In genomic region chr2:20215183-20216040, GRCh38 we compare ENCODE assay signal across 20 cellular contexts. TPM values are rescaled to one million over a fixed set of nuclear protein-coding genes. Genes with fewer than 3 reads are reported as not detected.
DNase-seq lines count a peak whose midpoint lies in the region; ATAC-seq, FAIRE-seq and TF ChIP-seq lines count a peak whose summit lies in the region.
"Had no signal": no experiment of that assay in that cellular context is flagged by ENCODE, and none has a peak within 500 bp of the region (broad histone marks: within the 10 kb centered on the region; RNA-seq: fewer than 3 reads in every experiment).

No MANE protein-coding gene starts in this region.

- H3K4me1 Mint-ChIP-seq in activated CD4-positive, alpha-beta memory T cell treated with anti-CD3 and anti-CD28 coated beads, Interleukin-2, amount 10 ng/mL, durations not matched to agents 7 days and 5 days: no peaks in the 10 kb centered on the region
- H3K4me1 Mint-ChIP-seq in GM23338: peaks cover 44% of the 10 kb centered on the region
- H3K4me1 Mint-ChIP-seq: activated CD4-positive, alpha-beta T cell treated with anti-CD3 and anti-CD28 coated beads for 36 hours; IgD-negative memory B cell had no signal

- H3K27me3 Mint-ChIP-seq in activated CD4-positive, alpha-beta memory T cell treated with anti-CD3 and anti-CD28 coated beads, Interleukin-2, amount 10 ng/mL, durations not matched to agents 7 days and 5 days: peaks cover 14% of the 10 kb centered on the region
- peaks cover 5% of the 10 kb centered on the region for H3K27me3 Mint-ChIP-seq in GM23338 (ENCODE audit: insufficient read depth, low read depth, poor library complexity)

- H3K9ac ChIP-seq in HepG2 (ENCODE audit: insufficient read depth, low read depth, low read length): peak overlapping the region; percentile 52

- H3K4me3 ChIP-seq in breast epithelium: no peak overlapping the region
- H3K4me3 ChIP-seq in HepG2 (replicated peaks in 1 of 3; ENCODE audit: insufficient read depth in 1 of 3, low read depth in 2 of 3, low read length in 3 of 3): peak overlapping the region in 1 of 3 experiments; percentile 51; a peak in 3 of 6 replicates
- no peak overlapping the region for H3K4me3 ChIP-seq in spleen
- no peak overlapping the region for H3K4me3 ChIP-seq in GM23338
- H3K4me3 ChIP-seq: lung, right atrium auricular region had no signal

- WGBS in HepG2 (ENCODE audit: low lambda C conversion rate): 56% methylated on average over 10 of the region's 13 CpGs
- WGBS in spleen, 5 donors: 83 to 94% (median 85%) methylated on average over 13 of the region's 13 CpGs

- H3K79me2 ChIP-seq in HepG2 (ENCODE audit: insufficient read depth, low read length) (peaks cover 59% of the 10 kb centered on the region), GM23338 (replicated peaks; ENCODE audit: insufficient read depth) (peaks cover 77% of the 10 kb centered on the region)

- H2AFZ ChIP-seq in HepG2 (ENCODE audit: low read length) (no peak overlapping the region), GM23338 (no peak overlapping the region)

- H3K4me2 ChIP-seq in HepG2 (ENCODE audit: low read depth, low read length) (peak overlapping the region; percentile 74), GM23338 (no peak overlapping the region)

- no peak overlapping the region for H3K4me3 Mint-ChIP-seq in activated CD4-positive, alpha-beta memory T cell treated with anti-CD3 and anti-CD28 coated beads, Interleukin-2, amount 10 ng/mL, durations not matched to agents 7 days and 5 days
- H3K4me3 Mint-ChIP-seq in GM23338: no peak overlapping the region
- H3K4me3 Mint-ChIP-seq: activated CD4-positive, alpha-beta T cell treated with anti-CD3 and anti-CD28 coated beads for 36 hours; IgD-negative memory B cell had no signal

- no peaks in the 10 kb centered on the region for H3K27me3 ChIP-seq in breast epithelium
- H3K27me3 ChIP-seq in HepG2 (ENCODE audit: control insufficient read depth in 1 of 2, insufficient read depth in 2 of 2, low read length in 2 of 2): no peaks in the 10 kb centered on the region
- H3K27me3 ChIP-seq in spleen (replicated peaks in 1 of 7): peaks cover 0 to 5% (median 0%) of the 10 kb centered on the region in 7 donors
- H3K27me3 ChIP-seq in GM23338 (ENCODE audit: insufficient read depth): no peaks in the 10 kb centered on the region
- H3K27me3 ChIP-seq: right atrium auricular region had no signal

- H3F3A ChIP-seq in GM23338 (replicated peaks; ENCODE audit: low read depth): no peaks in the 10 kb centered on the region

- FAIRE-seq in HepG2 (lab: Jason Lieb, UNC) (peak; percentile 97), H54 (lab: Jason Lieb, UNC) (no peak)

- no peaks in the 10 kb centered on the region for H3K9me2 ChIP-seq in GM23338 (ENCODE audit: insufficient read depth)

- TF ChIP-seq EP300 in HepG2 (IDR thresholded peaks at IDR 0.05; ENCODE audit: low read depth in 2 of 2, low read length in 2 of 2): peak; percentile 50 to 85; a peak in 3 of 4 replicates
- TF ChIP-seq EP300 in HepG2 (CRISPR knock-in tag; IDR thresholded peaks at IDR 0.05; ENCODE audit: borderline replicate concordance): peak; percentile 88

- peak; percentile 74 for ATAC-seq in HepG2
- ATAC-seq in GM23338: no peak
- ATAC-seq: activated CD4-positive, alpha-beta T cell treated with anti-CD3 and anti-CD28 coated beads for 36 hours had no signal

- POLR2A ChIA-PET in HepG2 (lab: Yijun Ruan, JAX): interaction anchor here (0.9 to 3.3 kb wide), 7 partner anchors 8 to 164 kb away, joined by 4 to 59 read pairs (median 7); partner anchors contain the start of genes LAPTM4A and SDC1
- POLR2A ChIA-PET in activated CD4-positive, alpha-beta memory T cell treated with anti-CD3 and anti-CD28 coated beads, Interleukin-2, amount 10 ng/mL, durations not matched to agents 7 days and 5 days (lab: Charles Lee): no interaction called here

- H3K36me3 ChIP-seq in breast epithelium: no peaks in the 10 kb centered on the region
- no peaks in the 10 kb centered on the region; a peak in 1 of 5 replicates for H3K36me3 ChIP-seq in HepG2 (replicated peaks in 1 of 2; ENCODE audit: control insufficient read depth in 1 of 2, insufficient read depth in 2 of 2, low read length in 2 of 2)
- H3K36me3 ChIP-seq in spleen: no peaks in the 10 kb centered on the region
- H3K36me3 ChIP-seq in GM23338 (ENCODE audit: insufficient read depth): no peaks in the 10 kb centered on the region
- H3K36me3 ChIP-seq: neutrophil, right atrium auricular region had no signal

- BruUV-seq in HepG2 (replicated peaks; lab: Mats Ljungman, UMichigan): no TSS peak

- intact Hi-C loops in breast epithelium (cut with DNase I; ENCODE audit: low total_unique reads) (no loop called here), HepG2 (cut with micrococcal nuclease; ENCODE audit: unreplicated experiment) (loop anchor here (1.0 kb wide), 1 partner anchor 8 kb away; no protein-coding TSS in a partner anchor), spleen (cut with DNase I; ENCODE audit: low total_unique reads) (no loop called here)

- no peaks in the 10 kb centered on the region for H3K36me3 Mint-ChIP-seq in activated CD4-positive, alpha-beta memory T cell treated with anti-CD3 and anti-CD28 coated beads, Interleukin-2, amount 10 ng/mL, durations not matched to agents 7 days and 5 days (ENCODE audit: low read depth)
- H3K36me3 Mint-ChIP-seq in GM23338 (ENCODE audit: low read depth): peaks cover 16% of the 10 kb centered on the region
- H3K36me3 Mint-ChIP-seq: IgD-negative memory B cell had no signal

- H3K9me3 Mint-ChIP-seq in activated CD4-positive, alpha-beta memory T cell treated with anti-CD3 and anti-CD28 coated beads, Interleukin-2, amount 10 ng/mL, durations not matched to agents 7 days and 5 days: no peaks in the 10 kb centered on the region
- H3K9me3 Mint-ChIP-seq in GM23338: no peaks in the 10 kb centered on the region
- H3K9me3 Mint-ChIP-seq: IgD-negative memory B cell had no signal

- CTCF ChIA-PET in HepG2 (lab: Yijun Ruan, JAX; ENCODE audit: low intra/inter-chr PET ratio, low total read pairs): no interaction called here
- CTCF ChIA-PET in activated CD4-positive, alpha-beta memory T cell treated with anti-CD3 and anti-CD28 coated beads, Interleukin-2, amount 10 ng/mL, durations not matched to agents 7 days and 5 days (lab: Charles Lee): interaction anchor here (0.8 kb wide), 1 partner anchor 11 kb away, joined by 3 read pairs; no protein-coding TSS in a partner anchor

- peaks cover 7 to 27% of the 10 kb centered on the region in 2 donors for H3K4me1 ChIP-seq in breast epithelium
- peaks cover 100% of the 10 kb centered on the region for H3K4me1 ChIP-seq in HepG2 (ENCODE audit: insufficient read depth, low read length)
- H3K4me1 ChIP-seq in spleen: peaks cover 2 to 19% (median 12%) of the 10 kb centered on the region in 6 donors
- H3K4me1 ChIP-seq in GM23338 (ENCODE audit: insufficient read depth): 0 out of 2 replicates have a peak, but pooled peaks cover 10% of the 10 kb centered on the region
- H3K4me1 ChIP-seq: right atrium auricular region had no signal

- no peaks in the 10 kb centered on the region for H3K9me3 ChIP-seq in breast epithelium
- no peaks in the 10 kb centered on the region for H3K9me3 ChIP-seq in HepG2 (ENCODE audit: low read length)
- H3K9me3 ChIP-seq in spleen: no peaks in the 10 kb centered on the region
- H3K9me3 ChIP-seq: neutrophil, right atrium auricular region had no signal

- in situ Hi-C loops in HepG2 (cut with HindIII; ENCODE audit: extremely low pct_ligation_motif_present, low pct_unique_long_range_greater_than_20kb): no loop called here

- H3K27ac ChIP-seq in breast epithelium (peak overlapping the region; percentile 92 to 94), HepG2 (ENCODE audit: extremely low read length, insufficient read depth, low read length) (peak overlapping the region; percentile 83), spleen (peak overlapping the region in 1 of 8 donors; percentile 65), GM23338 (ENCODE audit: low read depth) (no peak overlapping the region)
- H3K27ac ChIP-seq: neutrophil, right atrium auricular region had no signal

- 0 out of 2 replicates have a peak, but pooled peaks have one; percentile 42 for TF ChIP-seq RAD21 in HepG2 (CRISPR knock-in tag; IDR thresholded peaks at IDR 0.05)

- no peak overlapping the region for H3K27ac Mint-ChIP-seq in activated CD4-positive, alpha-beta memory T cell treated with anti-CD3 and anti-CD28 coated beads, Interleukin-2, amount 10 ng/mL, durations not matched to agents 7 days and 5 days
- H3K27ac Mint-ChIP-seq in GM23338: no peak overlapping the region
- H3K27ac Mint-ChIP-seq: activated CD4-positive, alpha-beta T cell treated with anti-CD3 and anti-CD28 coated beads for 36 hours had no signal

- TF ChIP-seq CTCF in breast epithelium (IDR thresholded peaks at IDR 0.05) (no peak), HepG2 (CRISPR knock-in tag; IDR thresholded peaks at IDR 0.05) (peak; percentile 38; the same call in 1 of the 2 replicates), spleen (IDR thresholded peaks at IDR 0.05 in 8 of 11, conservative IDR thresholded peaks at IDR 0.05 in 3 of 11) (no peak), GM23338 (conservative IDR thresholded peaks at IDR 0.05; ENCODE audit: low read depth in 2 of 2) (no peak)

- TF ChIP-seq POLR2A in breast epithelium (IDR thresholded peaks at IDR 0.05) (no peak), HepG2 (IDR thresholded peaks at IDR 0.05; ENCODE audit: insufficient read depth in 1 of 2, low read depth in 2 of 2, low read length in 2 of 2) (peak in 1 of 2 experiments; percentile 56; a peak in 2 of 4 replicates), spleen (IDR thresholded peaks at IDR 0.05) (no peak), H54 (IDR thresholded peaks at IDR 0.05; ENCODE audit: low read depth, low read length) (no peak)

- DNase-seq in HuH-7 (ENCODE audit: low spot score): peak; percentile 76
- no peak for DNase-seq in breast epithelium (ENCODE audit: low spot score in 2 of 2)
- peak; percentile 91 for DNase-seq in HepG2 (ENCODE audit: low spot score)
- peak; percentile 54 for DNase-seq in spleen
- no peak for DNase-seq in activated CD4-positive, alpha-beta memory T cell treated with anti-CD3 and anti-CD28 coated beads, Interleukin-2, amount 10 ng/mL, durations not matched to agents 7 days and 5 days
- DNase-seq in H54 (ENCODE audit: insufficient read length, low spot score): no peak
- no peak for DNase-seq in kidney tubule cell (ENCODE audit: low spot score)
- no peak for DNase-seq in GM23338 (ENCODE audit: low spot score)
- DNase-seq: activated CD4-positive, alpha-beta T cell treated with anti-CD3 and anti-CD28 coated beads for 36 hours; activated CD8-positive, alpha-beta memory T cell treated with anti-CD3 and anti-CD28 coated beads, Interleukin-2, amount 50 U/mL, for 4 hours; anterior cingulate cortex; GDM1; NCI-H2081 treated with DMSO at 0.1 percent for 48 hours; NCI-H526; OCI-M1; T1000 had no signal

- H4K20me1 ChIP-seq in HepG2 (ENCODE audit: insufficient read depth, low read length) (no peaks in the 10 kb centered on the region), GM23338 (replicated peaks; ENCODE audit: insufficient read depth) (peaks cover 3% of the 10 kb centered on the region; the same call in 1 of the 2 replicates)

RNA-seq across cellular contexts. Expression of gene SDC1, which starts 9.5 kb away (rescaled TPM):
- total RNA-seq in breast epithelium (10 to 100 TPM in 2 of 3 donors, 1 to 10 TPM in 1; 2.6 to 51.8 (median 38.7) TPM), HepG2 (2016; rRNA removed; fragmentation: Illumina TruSeq; extraction: Trizol) (47.5 and 119 TPM in 2 replicates), spleen (10 to 100 TPM in 6 of 7 donors, 1 to 10 TPM in 1; 6.0 to 43.8 (median 21.7) TPM)
- total RNA-seq in HepG2 (2016; cell fraction: cytosol; rRNA removed; fragmentation: Illumina TruSeq; extraction: Trizol; ENCODE audit: low read depth): 9.3 and 11.1 TPM in 2 replicates
- total RNA-seq in HepG2 (2016; cell fraction: insoluble cytoplasmic fraction; rRNA removed; fragmentation: Illumina TruSeq; extraction: Trizol): 45.4 and 119 TPM in 2 replicates
- total RNA-seq in HepG2 (2016; cell fraction: membrane; rRNA removed; fragmentation: Illumina TruSeq; extraction: Trizol): 27.4 and 30.5 TPM in 2 replicates
- total RNA-seq in HepG2 (2016; cell fraction: nucleus; rRNA removed; fragmentation: Illumina TruSeq; extraction: Trizol): 90.3 and 111 TPM in 2 replicates
- polyA plus RNA-seq in HepG2 (2011; rRNA removed) (108 and 113 TPM in 2 replicates), spleen (1 to 10 TPM in 1 of 3 donors, under 1 TPM in 2; 0.54 to 3.5 (median 0.85) TPM), GM23338 (2016; fragmentation: Nextera tagmentation; extraction: Ambion mirVana) (16.1 and 16.6 TPM in 2 replicates)
- polyA plus RNA-seq in HepG2 (2011; cell fraction: cytosol; rRNA removed): 78.7 and 130 TPM in 2 replicates
- polyA plus RNA-seq in HepG2 (2011; cell fraction: nucleus; rRNA removed): 66.7 and 76.2 TPM in 2 replicates
- 44.8 and 48.6 TPM in 2 replicates for polyA plus RNA-seq in HepG2 (2012)
- polyA plus RNA-seq in HepG2 (2016; cell fraction: cytosol; fragmentation: Illumina TruSeq; extraction: Trizol; ENCODE audit: low read depth): 8.7 TPM in 2 replicates
- 49.7 and 54.3 TPM in 2 replicates for polyA plus RNA-seq in HepG2 (2016; cell fraction: insoluble cytoplasmic fraction; fragmentation: Illumina TruSeq; extraction: Trizol; ENCODE audit: low read depth)
- 17.8 and 18.0 TPM in 2 replicates for polyA plus RNA-seq in HepG2 (2016; cell fraction: membrane; fragmentation: Illumina TruSeq; extraction: Trizol; ENCODE audit: low read depth)
- 156 and 173 TPM in 2 replicates for polyA plus RNA-seq in HepG2 (2016; cell fraction: nucleus; fragmentation: Illumina TruSeq; extraction: Trizol; ENCODE audit: insufficient read depth, low read depth)
- 13.0 and 159 TPM in 2 replicates for polyA minus RNA-seq in HepG2 (2011; rRNA and poly(A)+ RNA removed; ENCODE audit: low replicate concordance)
- polyA minus RNA-seq in HepG2 (2011; cell fraction: cytosol; rRNA and poly(A)+ RNA removed): 69.2 and 73.2 TPM in 2 replicates
- polyA minus RNA-seq in HepG2 (2011; cell fraction: nucleus; rRNA and poly(A)+ RNA removed): 14.8 and 16.3 TPM in 2 replicates
- under 1 TPM in 1 of 2 experiments, not detected in 1; 0.33 TPM for total RNA-seq in activated CD4-positive, alpha-beta memory T cell treated with anti-CD3 and anti-CD28 coated beads, Interleukin-2, amount 10 ng/mL, durations not matched to agents 7 days and 5 days
- total RNA-seq in GM23338 (2014; rRNA removed; shearing (Covaris generic)): 40.6 and 43.0 TPM in 2 replicates

Comparison
In these comparisons a context has a peak if more than half of its experiments do, and no peak if none do; other contexts are left out.
1. DNase-seq: peak in HuH-7 (single experiment), HepG2 (single experiment) and spleen (single experiment); none in breast epithelium (0 of 2), activated CD4-positive, alpha-beta memory T cell treated with anti-CD3 and anti-CD28 coated beads, Interleukin-2, amount 10 ng/mL, durations not matched to agents 7 days and 5 days (single experiment), H54 (single experiment), kidney tubule cell (single experiment) and GM23338 (single experiment).